Comparison of ENCODE assay signal across 7 cellular contexts in the genomic region with DNA sequence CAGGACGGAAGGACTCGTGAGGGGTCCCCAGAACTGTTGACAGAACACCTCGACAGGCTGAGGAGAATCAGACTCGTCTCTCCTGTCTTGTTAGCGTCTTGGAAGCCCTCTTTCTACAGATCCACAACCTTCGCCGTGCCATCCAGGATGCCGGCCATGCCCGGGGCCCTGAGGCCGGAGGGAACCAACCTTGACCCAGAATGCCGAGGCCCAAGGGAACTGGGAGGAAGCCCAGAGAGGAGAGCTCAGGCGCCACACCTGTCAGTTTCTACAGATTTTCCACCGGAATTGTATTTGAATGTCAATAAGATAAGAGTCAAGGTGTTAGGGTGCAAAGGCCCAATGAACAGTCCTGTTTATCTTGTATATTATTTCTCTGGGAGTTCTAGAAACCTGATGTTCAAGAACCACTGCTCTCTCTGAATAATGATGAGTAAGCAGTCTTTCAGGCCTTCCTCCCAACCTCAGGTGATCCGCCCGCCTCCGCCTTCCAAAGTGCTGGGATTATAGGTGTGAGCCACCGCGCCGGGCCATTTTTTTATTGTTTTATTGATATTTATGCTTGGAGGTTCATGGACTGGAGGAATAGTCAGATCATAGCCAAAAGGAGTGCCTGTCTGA. TPM values are rescaled to one million over a fixed set of nuclear protein-coding genes. Genes with fewer than 3 reads are reported as not detected.
DNase-seq lines count a peak whose midpoint lies in the region; ATAC-seq and TF ChIP-seq lines count a peak whose summit lies in the region.

No MANE protein-coding gene starts in this region.

- H3K9me3 ChIP-seq in MG63, result peaks cover 5% of the 10 kb centered on the region; the same call in 1 of the 2 replicates
- no peaks in the 10 kb centered on the region for H3K9me3 ChIP-seq in mesenchymal stem cell (ENCODE audit: control insufficient read depth, low read length)
- H3K9me3 ChIP-seq in transverse colon, result no peaks in the 10 kb centered on the region

- DNase-seq in MG63 (peak; percentile 16), coronary artery (ENCODE audit: low spot score) (no peak), mesenchymal stem cell (no peak), transverse colon (peak; percentile 85), middle frontal gyrus (ENCODE audit: extremely low spot score, low spot score) (no peak), DMS 273 treated with DMSO at 0.1 percent for 48 hours (lab: John Stamatoyannopoulos, UW) (no peak)

- H3K4ac ChIP-seq in mesenchymal stem cell (ENCODE audit: low read depth in 1 of 2, low read length in 2 of 2), result peak overlapping the region; percentile 72 to 94

- no peak overlapping the region for H2AK5ac ChIP-seq in mesenchymal stem cell (ENCODE audit: low read length, severe bottlenecking)

- peak overlapping the region in 1 of 2 experiments; percentile 57 for H3K14ac ChIP-seq in mesenchymal stem cell (ENCODE audit: low read length in 2 of 2)

- peak overlapping the region; percentile 86 for H3K9ac ChIP-seq in mesenchymal stem cell (ENCODE audit: low read length)

- peak overlapping the region; percentile 97 for H2BK15ac ChIP-seq in mesenchymal stem cell (ENCODE audit: low read depth, poor library complexity, severe bottlenecking)

- no peak for TF ChIP-seq POLR2A in transverse colon (IDR thresholded peaks at IDR 0.05)

- peak overlapping the region; percentile 95 to 99 for H3K18ac ChIP-seq in mesenchymal stem cell (ENCODE audit: low read depth in 1 of 2, low read length in 2 of 2)

- H2BK120ac ChIP-seq in mesenchymal stem cell (ENCODE audit: low read depth, low read length), result peak overlapping the region; percentile 91

- peak overlapping the region; percentile 59 for H3K4me2 ChIP-seq in mesenchymal stem cell (ENCODE audit: low read length, poor library complexity, severe bottlenecking)

- WGBS in mesenchymal stem cell, result 72% methylated on average over 16 of the region's 19 CpGs
- WGBS in transverse colon (ENCODE audit: low coverage in 1 of 2), 2 donors, result 60% methylated on average over 9 to 19 of the region's 19 CpGs

- H3K4me3 ChIP-seq in MG63 (peak overlapping the region; percentile 75), coronary artery (peak overlapping the region; percentile 97), mesenchymal stem cell (ENCODE audit: insufficient read depth in 1 of 2, low read depth in 1 of 2, low read length in 2 of 2) (peak overlapping the region; percentile 87 to 89), transverse colon (peak overlapping the region; percentile 45 to 66 (median 54))

- H3K79me1 ChIP-seq in mesenchymal stem cell (replicated peaks; ENCODE audit: low read length, poor library complexity, severe bottlenecking), result peaks cover 4% of the 10 kb centered on the region

- H2BK12ac ChIP-seq in mesenchymal stem cell (ENCODE audit: low read length in 2 of 2), result peak overlapping the region; percentile 29 to 61

- H3K36me3 ChIP-seq in MG63 (peaks cover 4% of the 10 kb centered on the region), mesenchymal stem cell (ENCODE audit: control insufficient read depth in 1 of 2, insufficient read depth in 2 of 2, low read depth in 1 of 2, low read length in 2 of 2) (no peaks in the 10 kb centered on the region), transverse colon (no peaks in the 10 kb centered on the region)

- H3K4me1 ChIP-seq in mesenchymal stem cell (ENCODE audit: control insufficient read depth, insufficient read depth, low read depth, low read length) (peaks cover 8% of the 10 kb centered on the region), transverse colon (peaks cover 6 to 43% (median 15%) of the 10 kb centered on the region in 4 donors)

- no peak for TF ChIP-seq EP300 in transverse colon (IDR thresholded peaks at IDR 0.05; ENCODE audit: low read depth)

- peak overlapping the region; percentile 97 for H4K91ac ChIP-seq in mesenchymal stem cell (ENCODE audit: low read length)

- intact Hi-C loops in transverse colon (cut with DNase I; ENCODE audit: low total_unique reads), result no loop called here

- H3K27me3 ChIP-seq in MG63, result no peaks in the 10 kb centered on the region
- no peaks in the 10 kb centered on the region for H3K27me3 ChIP-seq in mesenchymal stem cell (ENCODE audit: control insufficient read depth in 1 of 2, insufficient read depth in 1 of 2, low read length in 2 of 2)
- no peaks in the 10 kb centered on the region for H3K27me3 ChIP-seq in transverse colon

- no peak overlapping the region for H2BK5ac ChIP-seq in mesenchymal stem cell (ENCODE audit: low read depth, low read length, poor library complexity, severe bottlenecking)

- H2AFZ ChIP-seq in mesenchymal stem cell (ENCODE audit: low read depth, low read length), result peak overlapping the region; percentile 80

- H3K27ac ChIP-seq in coronary artery (peak overlapping the region; percentile 81 to 91), mesenchymal stem cell (ENCODE audit: low read length, poor library complexity, severe bottlenecking) (no peak overlapping the region), transverse colon (peak overlapping the region; percentile 62 to 84 (median 81))

- TF ChIP-seq CTCF in coronary artery (IDR thresholded peaks at IDR 0.05) (no peak), transverse colon (IDR thresholded peaks at IDR 0.05) (no peak)

- H4K8ac ChIP-seq in mesenchymal stem cell (ENCODE audit: low read length), result peak overlapping the region; percentile 98

- in situ Hi-C loops in transverse colon (cut with MboI; ENCODE audit: low pct_ligation_motif_present in 1 of 4, low pct_unique_long_range_greater_than_20kb in 1 of 4, low sequenced_read_pairs in 3 of 4), result no loop called here

- ATAC-seq in GM21825 (IDR thresholded peaks at IDR 0.05; ENCODE audit: unreplicated experiment), result no peak

- no peak overlapping the region for H3K23ac ChIP-seq in mesenchymal stem cell (ENCODE audit: low read length in 2 of 2)

RNA-seq across cellular contexts. Expression of gene ME1, which starts 0.8 kb away (rescaled TPM):
- total RNA-seq in MG63 (2014; rRNA removed; shearing (Covaris generic); ENCODE audit: low replicate concordance), result 10.4 and 16.3 TPM in 2 replicates
- 41.6 TPM for polyA plus RNA-seq in mesenchymal stem cell (2013, experiment 1 of 2)
- polyA plus RNA-seq in mesenchymal stem cell (2013, experiment 2 of 2), result 44.0 TPM
- 10 to 100 TPM in 1 of 4 donors, 1 to 10 TPM in 3; 1.9 to 36.6 (median 6.0) TPM for total RNA-seq in transverse colon

Comparison
In these comparisons a context has a peak if more than half of its experiments do, and no peak if none do; other contexts are left out.
1. DNase-seq: peak in MG63 (single experiment) and transverse colon (single experiment); none in coronary artery (single experiment), mesenchymal stem cell (single experiment), middle frontal gyrus (single experiment) and DMS 273 treated with DMSO at 0.1 percent for 48 hours (single experiment).
2. Peak in every context shown above with its lines, with median percentiles within 50 percentile points of each other: H3K4me3 ChIP-seq.